ENCODE assay signal across 10 cellular contexts in genomic region chr7:158864507-158864820, GRCh38. TPM values are rescaled to one million over a fixed set of nuclear protein-coding genes. Genes with fewer than 3 reads are reported as not detected.
DNase-seq lines count a peak whose midpoint lies in the region; ATAC-seq, FAIRE-seq and TF ChIP-seq lines count a peak whose summit lies in the region.
"Had no signal": no experiment of that assay in that cellular context is flagged by ENCODE, and none has a peak within 500 bp of the region (broad histone marks: within the 10 kb centered on the region; RNA-seq: fewer than 3 reads in every experiment).

No MANE protein-coding gene starts in this region.

- no peak overlapping the region; the same call in 1 of the 2 replicates for H3K9ac ChIP-seq in OCI-LY1 (ENCODE audit: low read length)

- H2AFZ ChIP-seq in ACC112 (ENCODE audit: low read length, unreplicated experiment) (peak overlapping the region; percentile 69), OCI-LY1 (ENCODE audit: low read length) (no peak overlapping the region)

- H3K9me3 Mint-ChIP-seq in natural killer cell, result no peaks in the 10 kb centered on the region

- DNase-seq in effector memory CD4-positive, alpha-beta T cell, result no peak
- DNase-seq in natural killer cell (no peak), H7 (no peak), HTR-8/SVneo (ENCODE audit: insufficient read length, low spot score) (no peak), H54 (ENCODE audit: insufficient read length, low spot score) (no peak), NCI-H2029 (lab: John Stamatoyannopoulos, UW) (no peak)
- DNase-seq: NCI-H2081 had no signal

- H4K20me1 ChIP-seq in OCI-LY1 (ENCODE audit: insufficient read depth, low read length), result no peaks in the 10 kb centered on the region

- H3K27ac Mint-ChIP-seq in natural killer cell, result peak overlapping the region; percentile 91 to 93

- peak overlapping the region; percentile 60; the same call in 1 of the 2 replicates for H3K4me2 ChIP-seq in OCI-LY1 (ENCODE audit: low read length)

- no peak for TF ChIP-seq CTCF in OCI-LY1 (IDR thresholded peaks at IDR 0.05; ENCODE audit: low read length)
- TF ChIP-seq CTCF in natural killer cell (IDR thresholded peaks at IDR 0.05), result no peak

- peak overlapping the region; percentile 96 for H3K4me3 Mint-ChIP-seq in natural killer cell

- no peaks in the 10 kb centered on the region for H3K9me2 ChIP-seq in OCI-LY1 (ENCODE audit: low read depth, low read length)

- no peak for TF ChIP-seq POLR2A in H54 (IDR thresholded peaks at IDR 0.05; ENCODE audit: low read depth, low read length)

- ATAC-seq in natural killer cell, result peak in 1 of 3 donors; percentile 4

- H3K4me1 ChIP-seq in ACC112 (ENCODE audit: control insufficient read depth, insufficient read depth, low read length, unreplicated experiment) (peaks cover 9% of the 10 kb centered on the region), OCI-LY1 (ENCODE audit: insufficient read depth, low read length, severe bottlenecking) (peaks cover 15% of the 10 kb centered on the region)
- H3K4me1 ChIP-seq in effector memory CD4-positive, alpha-beta T cell (ENCODE audit: control insufficient read depth, insufficient read depth, low read length, poor library complexity, severe bottlenecking), result peaks cover 1% of the 10 kb centered on the region

- H3K36me3 ChIP-seq in ACC112 (ENCODE audit: insufficient read depth, low read length), result no peaks in the 10 kb centered on the region
- H3K36me3 ChIP-seq in OCI-LY1 (ENCODE audit: insufficient read depth, low read length), result 0 out of 2 replicates have a peak, but pooled peaks cover 3% of the 10 kb centered on the region
- no peaks in the 10 kb centered on the region for H3K36me3 ChIP-seq in effector memory CD4-positive, alpha-beta T cell (ENCODE audit: control insufficient read depth, insufficient read depth, low read length)
- H3K36me3 ChIP-seq in H7 (replicated peaks; ENCODE audit: control insufficient read depth, insufficient read depth, low read length), result no peaks in the 10 kb centered on the region

- H3K79me2 ChIP-seq in ACC112 (ENCODE audit: control insufficient read depth, insufficient read depth, low read length, unreplicated experiment) (peaks cover 15% of the 10 kb centered on the region), OCI-LY1 (ENCODE audit: insufficient read depth, low read length) (no peaks in the 10 kb centered on the region)

- H3K27ac ChIP-seq in ACC112 (ENCODE audit: low read depth, low read length) (peak overlapping the region; percentile 55), OCI-LY1 (ENCODE audit: low read depth, low read length, poor library complexity, severe bottlenecking) (no peak overlapping the region)
- peak overlapping the region; percentile 37 for H3K27ac ChIP-seq in effector memory CD4-positive, alpha-beta T cell (ENCODE audit: insufficient read depth, low read length, poor library complexity, severe bottlenecking)

- no peaks in the 10 kb centered on the region for H3K9me3 ChIP-seq in OCI-LY1 (ENCODE audit: low read length)
- H3K9me3 ChIP-seq in effector memory CD4-positive, alpha-beta T cell (ENCODE audit: control insufficient read depth, low read length), result no peaks in the 10 kb centered on the region

- no peaks in the 10 kb centered on the region for H3K36me3 Mint-ChIP-seq in natural killer cell

- peaks cover 32 to 34% of the 10 kb centered on the region in 2 donors for H3K4me1 Mint-ChIP-seq in natural killer cell

- FAIRE-seq in HTR-8/SVneo (lab: Jason Lieb, UNC) (no peak), H54 (lab: Jason Lieb, UNC) (no peak)
- FAIRE-seq: urothelium cell line had no signal

- H3K27me3 ChIP-seq in ACC112 (ENCODE audit: insufficient read depth, low read length), result no peaks in the 10 kb centered on the region
- H3K27me3 ChIP-seq in OCI-LY1 (ENCODE audit: insufficient read depth, low read length), result no peaks in the 10 kb centered on the region
- H3K27me3 ChIP-seq in effector memory CD4-positive, alpha-beta T cell (replicated peaks; ENCODE audit: control insufficient read depth, insufficient read depth, low read length, poor library complexity, severe bottlenecking), result no peaks in the 10 kb centered on the region
- H3K27me3 ChIP-seq in H7 (ENCODE audit: control insufficient read depth, insufficient read depth, low read length), result no peaks in the 10 kb centered on the region

- no peaks in the 10 kb centered on the region for H3K27me3 Mint-ChIP-seq in natural killer cell (ENCODE audit: low read depth in 2 of 2)

- intact Hi-C loops in natural killer cell (cut with micrococcal nuclease), result loop anchor here (5.0 kb wide), 1 partner anchor 47 kb away; no protein-coding TSS in a partner anchor

- H3K4me3 ChIP-seq in ACC112 (ENCODE audit: low read depth, low read length), result peak overlapping the region; percentile 73
- peak overlapping the region; percentile 56 for H3K4me3 ChIP-seq in OCI-LY1 (ENCODE audit: low read depth, low read length, poor library complexity, severe bottlenecking)
- peak overlapping the region; percentile 71 for H3K4me3 ChIP-seq in effector memory CD4-positive, alpha-beta T cell (ENCODE audit: insufficient read depth, low read depth, low read length, poor library complexity, severe bottlenecking)
- H3K4me3 ChIP-seq in H7 (ENCODE audit: insufficient read depth, low read depth, low read length), result no peak overlapping the region

- H3F3A ChIP-seq in OCI-LY1 (ENCODE audit: insufficient read depth, low read length), result no peaks in the 10 kb centered on the region

RNA-seq across cellular contexts. Expression of gene DYNC2I1, which starts 8.1 kb away (rescaled TPM):
- 10 to 100 TPM; 19.9 to 25.5 (median 20.1) TPM for total RNA-seq in natural killer cell
- total RNA-seq in H7 (2014; rRNA removed; shearing (Covaris generic)), result 5.5 and 11.8 TPM in 2 replicates

RNA-seq across cellular contexts. Expression of gene ESYT2, which starts 35.2 kb away (rescaled TPM):
- 100 to 1,000 TPM; 137 to 163 (median 160) TPM for total RNA-seq in natural killer cell
- total RNA-seq in H7 (2014; rRNA removed; shearing (Covaris generic)), result 33.1 and 41.0 TPM in 2 replicates
